10 cellular contexts compared by ENCODE assay signal in the genomic region with DNA sequence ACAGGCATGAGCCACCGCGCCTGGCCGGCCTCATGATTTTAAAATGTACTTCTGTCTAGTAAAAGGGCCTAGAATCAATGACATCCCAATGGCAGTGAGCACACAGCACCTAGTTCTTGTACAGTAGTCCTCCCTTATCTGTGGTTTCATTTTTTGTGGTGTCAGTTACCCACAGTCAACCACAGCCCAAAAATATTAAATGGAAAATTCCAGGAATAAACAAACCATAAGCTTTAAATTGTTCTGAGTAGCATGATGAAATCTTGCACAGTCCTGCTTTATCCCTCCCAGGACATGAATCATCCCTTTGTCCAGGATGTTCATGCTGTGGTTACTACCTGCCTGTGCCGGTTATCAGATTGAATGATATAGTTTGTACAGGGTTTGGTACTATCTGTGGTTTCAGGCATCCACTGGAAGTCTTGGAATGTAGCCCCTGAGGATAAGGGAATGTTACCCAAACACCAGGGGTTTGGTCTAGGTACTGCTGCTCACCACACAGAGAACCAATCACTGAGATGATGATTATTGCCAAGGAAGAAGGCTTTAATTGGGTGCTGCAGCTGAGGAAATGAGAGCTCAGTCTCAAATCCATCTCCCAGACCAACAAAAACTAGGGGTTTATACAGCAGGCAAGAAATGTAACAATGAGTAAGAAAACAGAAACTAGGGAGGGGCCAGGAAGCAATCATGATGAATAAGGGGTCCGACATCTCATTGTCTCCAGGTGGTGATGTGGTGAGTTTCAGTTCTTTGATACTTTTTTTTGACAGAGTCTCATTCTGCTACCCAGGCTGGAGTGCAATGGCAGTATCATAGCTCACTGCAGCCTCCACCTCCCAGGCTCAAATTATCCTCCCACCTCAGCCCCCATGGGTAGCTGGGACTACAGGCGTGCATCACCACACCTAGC. TPM values are rescaled to one million over a fixed set of nuclear protein-coding genes. Genes with fewer than 3 reads are reported as not detected.
DNase-seq lines count a peak whose midpoint lies in the region; ATAC-seq, FAIRE-seq and TF ChIP-seq lines count a peak whose summit lies in the region.
"Had no signal": no experiment of that assay in that cellular context is flagged by ENCODE, and none has a peak within 500 bp of the region (broad histone marks: within the 10 kb centered on the region; RNA-seq: fewer than 3 reads in every experiment).

No MANE protein-coding gene starts in this region.

- no peaks in the 10 kb centered on the region for H3K4me1 ChIP-seq in breast epithelium

- DNase-seq in MCF 10A (ENCODE audit: unreplicated experiment) (peak; percentile 88), breast epithelium (ENCODE audit: low spot score in 2 of 2) (no peak), SW 1271 (lab: John Stamatoyannopoulos, UW) (peak; percentile 86 to 96), urothelium cell line (ENCODE audit: low spot score) (peak; percentile 28), coronary artery (ENCODE audit: low spot score) (no peak), hypothalamus (lab: John Stamatoyannopoulos, UW) (no peak), GM19239 (ENCODE audit: insufficient read length, low spot score) (no peak)
- DNase-seq: COR-L47 had no signal

- FAIRE-seq in urothelium cell line (lab: Jason Lieb, UNC), result no peak
- FAIRE-seq in GM19239 (lab: Jason Lieb, UNC), result no peak

- TF ChIP-seq CTCF in MCF 10A (IDR thresholded peaks at IDR 0.05; ENCODE audit: unreplicated experiment) (no peak), breast epithelium (IDR thresholded peaks at IDR 0.05) (no peak), coronary artery (IDR thresholded peaks at IDR 0.05) (no peak)

- peak; percentile 87 for ATAC-seq in esophagus mucosa

- peaks cover 9% of the 10 kb centered on the region for H3K27me3 Mint-ChIP-seq in MCF 10A (ENCODE audit: insufficient read depth, unreplicated experiment)

- no peak overlapping the region for H3K4me3 Mint-ChIP-seq in MCF 10A (ENCODE audit: unreplicated experiment)
- H3K4me3 Mint-ChIP-seq: T-helper 1 cell treated with Interleukin-12 subunit alpha and Interleukin-12 subunit beta and Interleukin-4 antibody, amounts not matched to agents 30 μg/mL and 1 μg/mL, for 36 hours had no signal

- no peak overlapping the region for H3K4me3 ChIP-seq in breast epithelium
- H3K4me3 ChIP-seq in coronary artery, result no peak overlapping the region

- H3K27me3 ChIP-seq in breast epithelium, result peaks cover 0 to 39% of the 10 kb centered on the region in 2 donors

- BruUV-seq in MCF 10A (replicated peaks; lab: Mats Ljungman, UMichigan), result no TSS peak

- H3K36me3 ChIP-seq in breast epithelium, result no peaks in the 10 kb centered on the region

- H3K4me1 Mint-ChIP-seq in MCF 10A (ENCODE audit: insufficient read depth, unreplicated experiment), result peaks cover 5% of the 10 kb centered on the region

- H3K27ac ChIP-seq in breast epithelium, result peak overlapping the region in 1 of 2 donors; percentile 38
- peak overlapping the region in 1 of 2 donors; percentile 12 for H3K27ac ChIP-seq in coronary artery

- H3K9me3 ChIP-seq in breast epithelium, result no peaks in the 10 kb centered on the region

- intact Hi-C loops in MCF 10A (cut with micrococcal nuclease), result no loop called here
- intact Hi-C loops in breast epithelium (cut with DNase I; ENCODE audit: low total_unique reads), result no loop called here

- no peaks in the 10 kb centered on the region for H3K9me3 Mint-ChIP-seq in MCF 10A (ENCODE audit: unreplicated experiment)

- no peak for TF ChIP-seq POLR2A in breast epithelium (IDR thresholded peaks at IDR 0.05)

- H3K36me3 Mint-ChIP-seq in MCF 10A (ENCODE audit: insufficient read depth, unreplicated experiment), result peaks cover 18% of the 10 kb centered on the region

- POLR2A ChIA-PET in MCF 10A (lab: Yijun Ruan, JAX), result interaction anchor here (0.7 to 0.9 kb wide), 2 partner anchors 15 to 32 kb away, joined by 3 read pairs; no protein-coding TSS in a partner anchor

- CTCF ChIA-PET in MCF 10A (lab: Yijun Ruan, JAX), result interaction anchor here (0.7 to 1.5 kb wide), 4 partner anchors 16 to 131 kb away, joined by 3 to 5 read pairs (median 4); no protein-coding TSS in a partner anchor

- H3K27ac Mint-ChIP-seq in MCF 10A (ENCODE audit: low read depth, unreplicated experiment), result peak overlapping the region; percentile 80
- H3K27ac Mint-ChIP-seq: T-helper 1 cell treated with Interleukin-12 subunit alpha and Interleukin-12 subunit beta and Interleukin-4 antibody, amounts not matched to agents 30 μg/mL and 1 μg/mL, for 36 hours had no signal

RNA-seq across cellular contexts. Expression of a gene that starts 16.1 kb away (rescaled TPM):
- total RNA-seq in MCF 10A (2022) (16.6 and 19.4 TPM in 2 replicates), breast epithelium (1,000 to 10,000 TPM in 1 of 3 donors, 100 to 1,000 TPM in 2; 299 to 1,250 (median 654) TPM), esophagus mucosa (18.7 TPM)

Comparison
In these comparisons a context has a peak if more than half of its experiments do, and no peak if none do; other contexts are left out.
1. DNase-seq: peak in MCF 10A (single experiment), SW 1271 (2 of 2) and urothelium cell line (single experiment); none in breast epithelium (0 of 2), coronary artery (single experiment), hypothalamus (0 of 51) and GM19239 (single experiment).
2. RNA of a gene that starts 16.1 kb away (total RNA-seq): 299 to 1,250 TPM in breast epithelium; 18.7 TPM in esophagus mucosa (single experiment) and 16.6 to 19.4 TPM in MCF 10A; every median in the first group is over 10 times any median in the second.